In the genomic region with DNA sequence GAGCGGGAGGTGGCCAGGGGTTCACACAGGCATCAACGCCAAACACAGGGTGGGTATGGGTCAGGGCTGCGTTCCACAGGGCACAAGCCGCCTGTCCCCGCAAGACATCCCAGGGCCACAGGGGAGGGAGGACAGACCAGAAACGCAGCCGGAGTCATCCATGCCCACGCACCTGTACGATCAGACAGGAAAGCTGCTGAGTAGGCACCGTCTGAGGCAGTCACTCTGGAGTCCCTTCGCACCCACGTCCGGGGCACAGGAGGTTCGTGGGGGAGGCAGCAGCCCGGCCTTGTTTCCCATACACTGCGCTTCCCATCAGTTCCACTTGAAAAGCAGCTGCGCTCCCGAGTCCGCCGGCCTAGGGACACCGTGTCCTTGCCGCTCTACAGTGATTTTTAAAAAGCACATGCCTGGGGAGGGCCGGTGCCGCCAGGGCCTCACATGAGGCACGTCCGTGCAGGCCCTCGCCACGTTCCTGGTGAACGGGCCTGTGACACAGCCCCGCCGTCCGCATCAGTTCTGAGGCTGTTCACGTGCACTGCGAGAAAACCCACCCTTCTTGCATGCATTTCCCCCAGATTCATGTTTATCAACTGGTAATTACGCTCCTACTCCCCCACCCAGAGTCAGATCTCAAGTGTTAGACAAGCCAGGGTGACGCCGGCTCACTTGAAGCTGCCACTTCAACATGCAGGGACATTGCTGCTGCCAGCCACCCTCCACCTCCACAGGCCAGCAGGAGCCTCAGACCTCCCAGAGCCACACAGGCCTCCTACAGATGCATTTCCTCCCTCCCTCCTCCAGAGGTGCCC, we compare ENCODE assay signal across 1 cellular context.
A peak's percentile ranks its signal among the peaks of the same experiment; 100 is the strongest.
TF ChIP-seq lines count a peak whose summit lies in the region.

No MANE protein-coding gene starts in this region.

TF ChIP-seq in HEK293, 187 proteins besides CTCF, POLR2A, EP300 and RAD21 (continued from another document):
- TF ChIP-seq, protein P1, sequence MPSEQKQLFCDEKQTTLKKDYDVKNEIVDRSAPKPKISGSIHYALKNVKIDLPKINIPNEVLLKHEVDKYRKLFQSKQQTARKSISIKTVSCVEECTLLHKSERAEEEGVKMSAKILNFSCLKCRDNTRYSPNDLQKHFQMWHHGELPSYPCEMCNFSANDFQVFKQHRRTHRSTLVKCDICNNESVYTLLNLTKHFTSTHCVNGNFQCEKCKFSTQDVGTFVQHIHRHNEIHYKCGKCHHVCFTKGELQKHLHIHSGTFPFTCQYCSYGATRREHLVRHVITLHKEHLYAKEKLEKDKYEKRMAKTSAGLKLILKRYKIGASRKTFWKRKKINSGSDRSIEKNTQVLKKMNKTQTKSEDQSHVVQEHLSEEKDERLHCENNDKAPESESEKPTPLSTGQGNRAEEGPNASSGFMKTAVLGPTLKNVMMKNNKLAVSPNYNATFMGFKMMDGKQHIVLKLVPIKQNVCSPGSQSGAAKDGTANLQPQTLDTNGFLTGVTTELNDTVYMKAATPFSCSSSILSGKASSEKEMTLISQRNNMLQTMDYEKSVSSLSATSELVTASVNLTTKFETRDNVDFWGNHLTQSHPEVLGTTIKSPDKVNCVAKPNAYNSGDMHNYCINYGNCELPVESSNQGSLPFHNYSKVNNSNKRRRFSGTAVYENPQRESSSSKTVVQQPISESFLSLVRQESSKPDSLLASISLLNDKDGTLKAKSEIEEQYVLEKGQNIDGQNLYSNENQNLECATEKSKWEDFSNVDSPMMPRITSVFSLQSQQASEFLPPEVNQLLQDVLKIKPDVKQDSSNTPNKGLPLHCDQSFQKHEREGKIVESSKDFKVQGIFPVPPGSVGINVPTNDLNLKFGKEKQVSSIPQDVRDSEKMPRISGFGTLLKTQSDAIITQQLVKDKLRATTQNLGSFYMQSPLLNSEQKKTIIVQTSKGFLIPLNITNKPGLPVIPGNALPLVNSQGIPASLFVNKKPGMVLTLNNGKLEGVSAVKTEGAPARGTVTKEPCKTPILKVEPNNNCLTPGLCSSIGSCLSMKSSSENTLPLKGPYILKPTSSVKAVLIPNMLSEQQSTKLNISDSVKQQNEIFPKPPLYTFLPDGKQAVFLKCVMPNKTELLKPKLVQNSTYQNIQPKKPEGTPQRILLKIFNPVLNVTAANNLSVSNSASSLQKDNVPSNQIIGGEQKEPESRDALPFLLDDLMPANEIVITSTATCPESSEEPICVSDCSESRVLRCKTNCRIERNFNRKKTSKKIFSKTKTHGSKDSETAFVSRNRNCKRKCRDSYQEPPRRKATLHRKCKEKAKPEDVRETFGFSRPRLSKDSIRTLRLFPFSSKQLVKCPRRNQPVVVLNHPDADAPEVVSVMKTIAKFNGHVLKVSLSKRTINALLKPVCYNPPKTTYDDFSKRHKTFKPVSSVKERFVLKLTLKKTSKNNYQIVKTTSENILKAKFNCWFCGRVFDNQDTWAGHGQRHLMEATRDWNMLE (tag by site-specific recombination; conservative IDR thresholded peaks at IDR 0.05; ENCODE audit: low read depth): no peak
- no peak for TF ChIP-seq ZNF768 (tag by site-specific recombination; IDR thresholded peaks at IDR 0.05)
- no peak for TF ChIP-seq ZNF202 (tag by site-specific recombination; IDR thresholded peaks at IDR 0.05; ENCODE audit: borderline replicate concordance)
- TF ChIP-seq GLIS1 (tag by site-specific recombination; IDR thresholded peaks at IDR 0.05): peak; percentile 37; the same call in 1 of the 2 replicates
- TF ChIP-seq HOXA7 (CRISPR knock-in tag; IDR thresholded peaks at IDR 0.05; ENCODE audit: borderline replicate concordance): no peak
- no peak for TF ChIP-seq ZNF341 (tag by site-specific recombination; IDR thresholded peaks at IDR 0.05; ENCODE audit: low read depth)
- TF ChIP-seq, protein P2, sequence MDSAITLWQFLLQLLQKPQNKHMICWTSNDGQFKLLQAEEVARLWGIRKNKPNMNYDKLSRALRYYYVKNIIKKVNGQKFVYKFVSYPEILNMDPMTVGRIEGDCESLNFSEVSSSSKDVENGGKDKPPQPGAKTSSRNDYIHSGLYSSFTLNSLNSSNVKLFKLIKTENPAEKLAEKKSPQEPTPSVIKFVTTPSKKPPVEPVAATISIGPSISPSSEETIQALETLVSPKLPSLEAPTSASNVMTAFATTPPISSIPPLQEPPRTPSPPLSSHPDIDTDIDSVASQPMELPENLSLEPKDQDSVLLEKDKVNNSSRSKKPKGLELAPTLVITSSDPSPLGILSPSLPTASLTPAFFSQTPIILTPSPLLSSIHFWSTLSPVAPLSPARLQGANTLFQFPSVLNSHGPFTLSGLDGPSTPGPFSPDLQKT (IDR thresholded peaks at IDR 0.05; ENCODE audit: borderline replicate concordance, low read depth, low read length): no peak
- TF ChIP-seq, protein P3, sequence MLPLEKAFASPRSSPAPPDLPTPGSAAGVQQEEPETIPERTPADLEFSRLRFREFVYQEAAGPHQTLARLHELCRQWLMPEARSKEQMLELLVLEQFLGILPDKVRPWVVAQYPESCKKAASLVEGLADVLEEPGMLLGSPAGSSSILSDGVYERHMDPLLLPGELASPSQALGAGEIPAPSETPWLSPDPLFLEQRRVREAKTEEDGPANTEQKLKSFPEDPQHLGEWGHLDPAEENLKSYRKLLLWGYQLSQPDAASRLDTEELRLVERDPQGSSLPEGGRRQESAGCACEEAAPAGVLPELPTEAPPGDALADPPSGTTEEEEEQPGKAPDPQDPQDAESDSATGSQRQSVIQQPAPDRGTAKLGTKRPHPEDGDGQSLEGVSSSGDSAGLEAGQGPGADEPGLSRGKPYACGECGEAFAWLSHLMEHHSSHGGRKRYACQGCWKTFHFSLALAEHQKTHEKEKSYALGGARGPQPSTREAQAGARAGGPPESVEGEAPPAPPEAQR (tag by site-specific recombination; IDR thresholded peaks at IDR 0.05): no peak
- no peak for TF ChIP-seq REPIN1 (tag by site-specific recombination; IDR thresholded peaks at IDR 0.05; ENCODE audit: low read depth)
- TF ChIP-seq ZNF629 (tag by site-specific recombination; IDR thresholded peaks at IDR 0.05): no peak
- peak; percentile 40; the same call in 1 of the 2 replicates for TF ChIP-seq EGR2 (tag by site-specific recombination; IDR thresholded peaks at IDR 0.05; ENCODE audit: low read depth)
- TF ChIP-seq ZNF677 (tag by site-specific recombination; IDR thresholded peaks at IDR 0.05): no peak
- TF ChIP-seq ZNF521 (tag by site-specific recombination; IDR thresholded peaks at IDR 0.05): no peak
- TF ChIP-seq ZIC2 (tag by site-specific recombination; IDR thresholded peaks at IDR 0.05): 0 out of 2 replicates have a peak, but pooled peaks have one; percentile 28
- TF ChIP-seq ZNF19 (tag by site-specific recombination; IDR thresholded peaks at IDR 0.05; ENCODE audit: low read depth): no peak
